In the genomic region with DNA sequence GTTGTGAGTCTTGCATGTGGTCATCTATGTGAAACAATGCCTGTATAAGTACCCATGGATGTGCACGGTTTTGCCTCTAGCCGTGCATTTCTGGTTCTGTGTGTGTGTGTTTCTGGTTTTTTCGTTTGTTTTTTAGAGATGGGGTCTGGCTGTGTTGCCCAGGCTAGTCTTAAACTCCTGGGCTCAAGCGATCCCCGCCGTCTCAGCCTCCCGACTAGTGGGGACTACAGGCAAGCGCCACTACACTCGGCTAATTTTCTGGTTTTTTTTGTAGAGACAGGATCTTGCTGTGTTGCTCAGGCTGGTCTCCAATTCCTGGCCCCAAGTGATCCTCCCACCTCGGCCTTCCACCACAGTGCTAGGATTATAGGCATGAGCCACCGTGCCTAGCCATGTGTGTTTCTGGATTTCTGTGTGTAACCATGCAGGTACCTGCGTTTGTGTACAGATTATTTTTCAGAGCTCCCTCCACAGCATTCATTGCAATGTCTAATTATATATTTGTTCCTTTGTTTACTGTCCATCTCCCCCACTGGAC, we compare ENCODE assay signal across 8 cellular contexts. TPM values are rescaled to one million over a fixed set of nuclear protein-coding genes. Genes with fewer than 3 reads are reported as not detected.
DNase-seq lines count a peak whose midpoint lies in the region; ATAC-seq, FAIRE-seq and TF ChIP-seq lines count a peak whose summit lies in the region.
"Had no signal": no experiment of that assay in that cellular context is flagged by ENCODE, and none has a peak within 500 bp of the region (broad histone marks: within the 10 kb centered on the region; RNA-seq: fewer than 3 reads in every experiment).

No MANE protein-coding gene starts in this region.

- no peak overlapping the region for H3K23ac ChIP-seq in H1 (ENCODE audit: insufficient read length)

- H3K4me3 ChIP-seq in H1 (ENCODE audit: extremely low read depth in 1 of 4, insufficient read depth in 2 of 4, low read depth in 3 of 4, low read length in 4 of 4) = no peak overlapping the region
- no peak overlapping the region for H3K4me3 ChIP-seq in BE2C (ENCODE audit: low read depth, low read length)

- no peak overlapping the region for H2BK15ac ChIP-seq in H1 (ENCODE audit: low read length)

- no peaks in the 10 kb centered on the region for H4K20me1 ChIP-seq in H1 (replicated peaks in 1 of 2; ENCODE audit: control insufficient read depth in 1 of 2, insufficient read depth in 2 of 2, low read length in 2 of 2)

- H3K36me3 Mint-ChIP-seq in activated CD4-positive, alpha-beta T cell treated with anti-CD3 and anti-CD28 coated beads for 36 hours (ENCODE audit: low read depth) = no peaks in the 10 kb centered on the region
- H3K36me3 Mint-ChIP-seq in stimulated activated naive B cell treated with anti-CD40 and anti-IgM and Interleukin-4, amounts not matched to agents 10 μg/mL and 1 μg/mL and 100 μg/mL, for 72 hours = peaks cover 0 to 2% of the 10 kb centered on the region in 2 donors

- no peaks in the 10 kb centered on the region for H3K79me1 ChIP-seq in H1 (ENCODE audit: low read depth, low read length)

- peak overlapping the region; percentile 58 for H3K27ac Mint-ChIP-seq in activated CD4-positive, alpha-beta T cell treated with anti-CD3 and anti-CD28 coated beads for 36 hours
- H3K27ac Mint-ChIP-seq in stimulated activated naive B cell treated with anti-CD40 and anti-IgM and Interleukin-4, amounts not matched to agents 10 μg/mL and 1 μg/mL and 100 μg/mL, for 72 hours = peak overlapping the region; percentile 96

- no peak overlapping the region for H3K56ac ChIP-seq in H1 (replicated peaks; ENCODE audit: insufficient read length, low read depth, low read length)

- no peak for DNase-seq in activated CD4-positive, alpha-beta T cell treated with anti-CD3 and anti-CD28 coated beads for 36 hours
- DNase-seq in activated CD4-positive, alpha-beta T cell treated with anti-CD3 and anti-CD28 coated beads, Interleukin-2, amount 50 U/mL, for 1 hour = no peak
- DNase-seq in H1 (ENCODE audit: low read depth in 1 of 2, low spot score in 2 of 2) (no peak), BE2C (no peak), NCI-H748 (lab: John Stamatoyannopoulos, UW; ENCODE audit: unreplicated experiment) (no peak)
- no peak for DNase-seq in stimulated activated naive B cell treated with anti-CD40 and anti-IgM and Interleukin-4, amounts not matched to agents 10 μg/mL and 1 μg/mL and 100 μg/mL, for 72 hours
- DNase-seq: ACHN, NCI-H146 had no signal

- H3K27me3 ChIP-seq in H1 (replicated peaks in 1 of 4; ENCODE audit: control insufficient read depth in 3 of 4, extremely low read depth in 1 of 4, insufficient read depth in 3 of 4, low read length in 3 of 4) (peaks cover 0 to 19% (median 14%) of the 10 kb centered on the region in 4 experiments; a peak in 6 of 7 replicates), BE2C (peaks cover 3% of the 10 kb centered on the region; the same call in 1 of the 2 replicates)

- no peak for FAIRE-seq in H1 (lab: Jason Lieb, UNC)

- H2AFZ ChIP-seq in H1 (ENCODE audit: low read length) = no peak overlapping the region

- no peak for TF ChIP-seq POLR2A in H1 (IDR thresholded peaks at IDR 0.05; ENCODE audit: control extremely low read depth in 1 of 2, low read depth in 2 of 2, low read length in 2 of 2)

- intact Hi-C loops in activated CD4-positive, alpha-beta T cell treated with anti-CD3 and anti-CD28 coated beads for 36 hours (cut with DNase I, micrococcal nuclease) = loop anchor here in 1 of 2 experiments (2.0 to 5.0 kb wide), 2 partner anchors 55 to 240 kb away; a partner anchor contains a TSS

- no peak for ATAC-seq in activated CD4-positive, alpha-beta T cell treated with anti-CD3 and anti-CD28 coated beads for 36 hours
- ATAC-seq in stimulated activated naive B cell treated with anti-CD40 and anti-IgM and Interleukin-4, amounts not matched to agents 10 μg/mL and 1 μg/mL and 100 μg/mL, for 72 hours (replicated peaks) = no peak

- peaks cover 13% of the 10 kb centered on the region for H3K23me2 ChIP-seq in H1 (ENCODE audit: low read depth, low read length)

- no peak overlapping the region for H2BK5ac ChIP-seq in H1 (ENCODE audit: low read depth, low read length)

- no peaks in the 10 kb centered on the region for H3K36me3 ChIP-seq in H1 (ENCODE audit: control insufficient read depth in 2 of 4, insufficient read depth in 4 of 4, low read length in 3 of 4)
- no peaks in the 10 kb centered on the region for H3K36me3 ChIP-seq in BE2C

- peak overlapping the region; percentile 73 for H3K4me3 Mint-ChIP-seq in activated CD4-positive, alpha-beta T cell treated with anti-CD3 and anti-CD28 coated beads for 36 hours
- peak overlapping the region; percentile 87 to 88 for H3K4me3 Mint-ChIP-seq in stimulated activated naive B cell treated with anti-CD40 and anti-IgM and Interleukin-4, amounts not matched to agents 10 μg/mL and 1 μg/mL and 100 μg/mL, for 72 hours

- H3K4me2 ChIP-seq in H1 (ENCODE audit: insufficient read depth in 1 of 2, low read depth in 2 of 2, low read length in 2 of 2) = peak overlapping the region in 1 of 2 experiments; percentile 70; a peak in 1 of 4 replicates

- no peak overlapping the region for H3K14ac ChIP-seq in H1 (ENCODE audit: insufficient read length)

- H3K18ac ChIP-seq in H1 (ENCODE audit: extremely low read depth, low read length) = no peak overlapping the region

- POLR2A ChIA-PET in activated CD4-positive, alpha-beta T cell treated with anti-CD3 and anti-CD28 coated beads for 36 hours (lab: Charles Lee) = interaction anchor here (1.0 kb wide), 1 partner anchor 16 kb away, joined by 6 read pairs; a partner anchor contains a TSS
- POLR2A ChIA-PET in H1 (lab: Charles Lee; ENCODE audit: partially characterized antibody) = interaction anchor here (0.9 to 4.0 kb wide), 9 partner anchors 9 to 76 kb away, joined by 3 to 31 read pairs (median 4); a partner anchor contains a TSS

- peaks cover 40% of the 10 kb centered on the region for H3K4me1 Mint-ChIP-seq in activated CD4-positive, alpha-beta T cell treated with anti-CD3 and anti-CD28 coated beads for 36 hours
- H3K4me1 Mint-ChIP-seq in stimulated activated naive B cell treated with anti-CD40 and anti-IgM and Interleukin-4, amounts not matched to agents 10 μg/mL and 1 μg/mL and 100 μg/mL, for 72 hours = peaks cover 36 to 57% of the 10 kb centered on the region in 2 donors

- 91% methylated on average over 12 of the region's 12 CpGs; no CpG with 5 or more reads in 1 of the 2 experiments for WGBS in H1 (ENCODE audit: extremely low coverage in 1 of 2, insufficient coverage in 1 of 2, insufficient read length in 1 of 2, insufficient replicate concordance in 2 of 2, low coverage in 1 of 2, low lambda C conversion rate in 2 of 2, missing lambda C conversion rate in 1 of 2), 2 experiments

- peak overlapping the region; percentile 80; the same call in 1 of the 2 replicates for H2BK12ac ChIP-seq in H1 (ENCODE audit: low read depth, low read length)

- H4K5ac ChIP-seq in H1 (ENCODE audit: insufficient read length, low read depth, low read length) = no peak overlapping the region

- no peak overlapping the region for H3K4ac ChIP-seq in H1 (replicated peaks; ENCODE audit: insufficient read length, low read depth, low read length)

- no peak overlapping the region for H4K8ac ChIP-seq in H1 (ENCODE audit: extremely low read depth, insufficient read depth, low read length)

- H3K9me3 Mint-ChIP-seq in activated CD4-positive, alpha-beta T cell treated with anti-CD3 and anti-CD28 coated beads for 36 hours (ENCODE audit: low read depth) = no peaks in the 10 kb centered on the region
- H3K9me3 Mint-ChIP-seq in stimulated activated naive B cell treated with anti-CD40 and anti-IgM and Interleukin-4, amounts not matched to agents 10 μg/mL and 1 μg/mL and 100 μg/mL, for 72 hours = no peaks in the 10 kb centered on the region

- no peak for TF ChIP-seq RAD21 in H1 (IDR thresholded peaks at IDR 0.05 in 1 of 2, conservative IDR thresholded peaks at IDR 0.05 in 1 of 2; ENCODE audit: low read depth in 2 of 2, low read length in 2 of 2)

- no peak for TF ChIP-seq CTCF in H1 (IDR thresholded peaks at IDR 0.05; ENCODE audit: control extremely low read depth in 1 of 3, insufficient read depth in 1 of 3, low read depth in 1 of 3, low read length in 3 of 3)
- no peak for TF ChIP-seq CTCF in BE2C (IDR thresholded peaks at IDR 0.05; ENCODE audit: low read depth, low read length)

- TF ChIP-seq EP300 in H1 (IDR thresholded peaks at IDR 0.05; ENCODE audit: borderline replicate concordance in 1 of 2, low read depth in 2 of 2, low read length in 2 of 2) = no peak

- H3K4me1 ChIP-seq in H1 (replicated peaks in 1 of 4; ENCODE audit: control insufficient read depth in 3 of 4, insufficient read depth in 4 of 4, low read length in 3 of 4) (peaks cover 0 to 15% (median 9%) of the 10 kb centered on the region in 4 experiments; a peak in 5 of 7 replicates), BE2C (peaks cover 16% of the 10 kb centered on the region)

- H4K91ac ChIP-seq in H1 (replicated peaks; ENCODE audit: insufficient read length, low read length) = no peak overlapping the region

- H3K9me3 ChIP-seq in H1 (ENCODE audit: insufficient read depth in 2 of 2, low read depth in 1 of 2, low read length in 1 of 2) = no peaks in the 10 kb centered on the region
- no peaks in the 10 kb centered on the region for H3K9me3 ChIP-seq in BE2C

- H3K27ac ChIP-seq in H1 (ENCODE audit: low read depth, low read length) = no peak overlapping the region

- H2BK120ac ChIP-seq in H1 (replicated peaks; ENCODE audit: low read depth, low read length) = no peak overlapping the region

- no peak overlapping the region for H3K9ac ChIP-seq in H1 (replicated peaks in 1 of 4; ENCODE audit: extremely low read depth in 1 of 4, low read depth in 3 of 4, low read length in 3 of 4)

- no peak overlapping the region for H2BK20ac ChIP-seq in H1 (ENCODE audit: low read length)

- H2AK5ac ChIP-seq in H1 (ENCODE audit: low read depth, low read length) = peak overlapping the region; percentile 87; the same call in 1 of the 2 replicates

- CTCF ChIA-PET in activated CD4-positive, alpha-beta T cell treated with anti-CD3 and anti-CD28 coated beads for 36 hours (lab: Charles Lee) = interaction anchor here (1.6 kb wide), 1 partner anchor 27 kb away, joined by 5 read pairs; no protein-coding TSS in a partner anchor
- CTCF ChIA-PET in H1 (lab: Charles Lee; ENCODE audit: partially characterized antibody) = interaction anchor here (0.9 to 3.6 kb wide), 10 partner anchors 11 to 53 kb away, joined by 3 to 24 read pairs (median 5); no protein-coding TSS in a partner anchor

- no peaks in the 10 kb centered on the region for H3K79me2 ChIP-seq in H1 (ENCODE audit: control insufficient read depth in 1 of 2, insufficient read depth in 2 of 2, low read length in 2 of 2)

- H3K27me3 Mint-ChIP-seq in activated CD4-positive, alpha-beta T cell treated with anti-CD3 and anti-CD28 coated beads for 36 hours = no peaks in the 10 kb centered on the region
- H3K27me3 Mint-ChIP-seq in stimulated activated naive B cell treated with anti-CD40 and anti-IgM and Interleukin-4, amounts not matched to agents 10 μg/mL and 1 μg/mL and 100 μg/mL, for 72 hours = no peaks in the 10 kb centered on the region

RNA-seq across cellular contexts. Expression of a gene that starts 15.9 kb away (rescaled TPM):
- total RNA-seq in activated CD4-positive, alpha-beta T cell treated with anti-CD3 and anti-CD28 coated beads for 36 hours = 1 to 10 TPM; 7.3 to 7.7 TPM
- total RNA-seq in H1 (2021; fragmentation: NEBNext Ultra II Directional; extraction: Animal tissue kit (Norgen Biotek cat#: 25700)) = 1.3 and 2.7 TPM in 2 replicates
- polyA plus RNA-seq in H1 (2011; rRNA removed) = 0.44 and 1.2 TPM in 2 replicates
- 0.32 TPM for polyA plus RNA-seq in H1 (2011; cell fraction: cytosol; rRNA removed)
- polyA plus RNA-seq in H1 (2011; cell fraction: nucleus; rRNA removed) = 5.2 TPM
- 1.1 to 4.3 TPM (median 2.6 TPM) in 4 replicates for polyA plus RNA-seq in H1 (2012, experiment 1 of 2)
- polyA plus RNA-seq in H1 (2012, experiment 2 of 2) = 2.4 TPM
- 0.85 TPM for polyA plus RNA-seq in H1 (2013, experiment 1 of 2)
- 0.79 TPM for polyA plus RNA-seq in H1 (2013, experiment 2 of 2)
- polyA minus RNA-seq in H1 (2011; rRNA and poly(A)+ RNA removed) = 2.8 and 6.9 TPM in 2 replicates
- 1.5 TPM for polyA minus RNA-seq in H1 (2011; cell fraction: cytosol; rRNA and poly(A)+ RNA removed)
- polyA minus RNA-seq in H1 (2011; cell fraction: nucleus; rRNA and poly(A)+ RNA removed) = 39.4 TPM
- polyA plus RNA-seq in BE2C (2012; ENCODE audit: insufficient read depth, insufficient read length, low read depth) = 1.1 TPM

RNA-seq across cellular contexts. Expression of a gene that starts 28.2 kb away (rescaled TPM):
- 10 to 100 TPM; 58.1 to 71.8 TPM for total RNA-seq in activated CD4-positive, alpha-beta T cell treated with anti-CD3 and anti-CD28 coated beads for 36 hours
- total RNA-seq in H1 (2021; fragmentation: NEBNext Ultra II Directional; extraction: Animal tissue kit (Norgen Biotek cat#: 25700)) = 44.7 and 46.4 TPM in 2 replicates
- 94.2 and 112 TPM in 2 replicates for polyA plus RNA-seq in H1 (2011; rRNA removed)
- 73.6 TPM for polyA plus RNA-seq in H1 (2011; cell fraction: cytosol; rRNA removed)
- polyA plus RNA-seq in H1 (2011; cell fraction: nucleus; rRNA removed) = 104 TPM
- 44.6 to 60.9 TPM (median 54.2 TPM) in 4 replicates for polyA plus RNA-seq in H1 (2012, experiment 1 of 2)
- 246 TPM for polyA plus RNA-seq in H1 (2012, experiment 2 of 2)
- polyA plus RNA-seq in H1 (2013, experiment 1 of 2) = 51.0 TPM
- 52.4 TPM for polyA plus RNA-seq in H1 (2013, experiment 2 of 2)
- polyA minus RNA-seq in H1 (2011; rRNA and poly(A)+ RNA removed) = 32.3 and 35.8 TPM in 2 replicates
- polyA minus RNA-seq in H1 (2011; cell fraction: cytosol; rRNA and poly(A)+ RNA removed) = 33.8 TPM
- 31.2 TPM for polyA minus RNA-seq in H1 (2011; cell fraction: nucleus; rRNA and poly(A)+ RNA removed)
- polyA plus RNA-seq in BE2C (2012; ENCODE audit: insufficient read depth, insufficient read length, low read depth) = 120 TPM

RNA-seq across cellular contexts. Expression of a gene that starts 44.9 kb away (rescaled TPM):
- 1 to 10 TPM; 2.0 to 3.2 TPM for total RNA-seq in activated CD4-positive, alpha-beta T cell treated with anti-CD3 and anti-CD28 coated beads for 36 hours
- 21.1 and 21.6 TPM in 2 replicates for total RNA-seq in H1 (2021; fragmentation: NEBNext Ultra II Directional; extraction: Animal tissue kit (Norgen Biotek cat#: 25700))
- polyA plus RNA-seq in H1 (2011; rRNA removed) = 21.0 and 33.5 TPM in 2 replicates
- polyA plus RNA-seq in H1 (2011; cell fraction: cytosol; rRNA removed) = 19.9 TPM
- polyA plus RNA-seq in H1 (2011; cell fraction: nucleus; rRNA removed) = 19.7 TPM
- polyA plus RNA-seq in H1 (2012, experiment 1 of 2) = 19.1 to 26.5 TPM (median 23.9 TPM) in 4 replicates
- 24.8 TPM for polyA plus RNA-seq in H1 (2012, experiment 2 of 2)
- 32.6 TPM for polyA plus RNA-seq in H1 (2013, experiment 1 of 2)
- 36.9 TPM for polyA plus RNA-seq in H1 (2013, experiment 2 of 2)
- 9.5 and 14.4 TPM in 2 replicates for polyA minus RNA-seq in H1 (2011; rRNA and poly(A)+ RNA removed)
- 8.3 TPM for polyA minus RNA-seq in H1 (2011; cell fraction: cytosol; rRNA and poly(A)+ RNA removed)
- polyA minus RNA-seq in H1 (2011; cell fraction: nucleus; rRNA and poly(A)+ RNA removed) = 9.9 TPM
- polyA plus RNA-seq in BE2C (2012; ENCODE audit: insufficient read depth, insufficient read length, low read depth) = 79.0 TPM

RNA-seq across cellular contexts. Expression of a gene that starts 45.5 kb away (rescaled TPM):
- total RNA-seq in activated CD4-positive, alpha-beta T cell treated with anti-CD3 and anti-CD28 coated beads for 36 hours = 10 to 100 TPM; 15.8 to 18.4 TPM
- 34.8 and 38.0 TPM in 2 replicates for total RNA-seq in H1 (2021; fragmentation: NEBNext Ultra II Directional; extraction: Animal tissue kit (Norgen Biotek cat#: 25700))
- 16.8 and 18.4 TPM in 2 replicates for polyA plus RNA-seq in H1 (2011; rRNA removed)
- polyA plus RNA-seq in H1 (2011; cell fraction: cytosol; rRNA removed) = 16.6 TPM
- polyA plus RNA-seq in H1 (2011; cell fraction: nucleus; rRNA removed) = 10.3 TPM
- polyA plus RNA-seq in H1 (2012, experiment 1 of 2) = 20.0 to 27.9 TPM (median 23.6 TPM) in 4 replicates
- 18.3 TPM for polyA plus RNA-seq in H1 (2012, experiment 2 of 2)
- polyA plus RNA-seq in H1 (2013, experiment 1 of 2) = 42.2 TPM
- polyA plus RNA-seq in H1 (2013, experiment 2 of 2) = 43.6 TPM
- 8.2 and 8.3 TPM in 2 replicates for polyA minus RNA-seq in H1 (2011; rRNA and poly(A)+ RNA removed)
- 21.5 TPM for polyA minus RNA-seq in H1 (2011; cell fraction: cytosol; rRNA and poly(A)+ RNA removed)
- polyA minus RNA-seq in H1 (2011; cell fraction: nucleus; rRNA and poly(A)+ RNA removed) = 14.5 TPM
- 16.9 TPM for polyA plus RNA-seq in BE2C (2012; ENCODE audit: insufficient read depth, insufficient read length, low read depth)

RNA-seq across cellular contexts. Expression of a gene that starts 46.3 kb away (rescaled TPM):
- 1 to 10 TPM; 2.8 to 3.1 TPM for total RNA-seq in activated CD4-positive, alpha-beta T cell treated with anti-CD3 and anti-CD28 coated beads for 36 hours
- 11.0 and 12.2 TPM in 2 replicates for total RNA-seq in H1 (2021; fragmentation: NEBNext Ultra II Directional; extraction: Animal tissue kit (Norgen Biotek cat#: 25700))
- 14.4 and 17.5 TPM in 2 replicates for polyA plus RNA-seq in H1 (2011; rRNA removed)
- polyA plus RNA-seq in H1 (2011; cell fraction: cytosol; rRNA removed) = 20.7 TPM
- 17.1 TPM for polyA plus RNA-seq in H1 (2011; cell fraction: nucleus; rRNA removed)
- 12.0 to 16.7 TPM (median 14.4 TPM) in 4 replicates for polyA plus RNA-seq in H1 (2012, experiment 1 of 2)
- 13.0 TPM for polyA plus RNA-seq in H1 (2012, experiment 2 of 2)
- polyA plus RNA-seq in H1 (2013, experiment 1 of 2) = 35.8 TPM
- 34.9 TPM for polyA plus RNA-seq in H1 (2013, experiment 2 of 2)
- 2.3 and 4.2 TPM in 2 replicates for polyA minus RNA-seq in H1 (2011; rRNA and poly(A)+ RNA removed)
- 4.3 TPM for polyA minus RNA-seq in H1 (2011; cell fraction: cytosol; rRNA and poly(A)+ RNA removed)
- polyA minus RNA-seq in H1 (2011; cell fraction: nucleus; rRNA and poly(A)+ RNA removed) = 5.6 TPM
- polyA plus RNA-seq in BE2C (2012; ENCODE audit: insufficient read depth, insufficient read length, low read depth) = 2.2 TPM
